ENCODE assay signal across 16 cellular contexts in genomic region chr9:91857831-91858669, GRCh38.
DNase-seq lines count a peak whose midpoint lies in the region; ATAC-seq, FAIRE-seq and TF ChIP-seq lines count a peak whose summit lies in the region.
"Had no signal": no experiment of that assay in that cellular context is flagged by ENCODE, and none has a peak within 500 bp of the region (broad histone marks: within the 10 kb centered on the region; RNA-seq: fewer than 3 reads in every experiment).

No MANE protein-coding gene starts in this region.

- H3K36me3 Mint-ChIP-seq in activated naive CD8-positive, alpha-beta T cell treated with anti-CD3 and anti-CD28 coated beads for 36 hours, result no peaks in the 10 kb centered on the region
- H3K36me3 Mint-ChIP-seq: activated CD4-positive, alpha-beta memory T cell treated with anti-CD3 and anti-CD28 coated beads for 36 hours; memory B cell; stimulated activated naive B cell treated with anti-CD40 and anti-IgM and Interleukin-4, amounts not matched to agents 10 μg/mL and 1 μg/mL and 100 μg/mL, for 72 hours had no signal

- H3K4me2 ChIP-seq in neural cell (ENCODE audit: low read length), result no peak overlapping the region

- H3K27me3 Mint-ChIP-seq in stimulated activated naive CD8-positive, alpha-beta T cell treated with anti-CD3 and anti-CD28 coated beads, Interleukin-15, amount 100 ng/mL, for 72 hours, result peaks cover 6% of the 10 kb centered on the region
- H3K27me3 Mint-ChIP-seq in activated naive CD8-positive, alpha-beta T cell treated with anti-CD3 and anti-CD28 coated beads for 36 hours, result peaks cover 4% of the 10 kb centered on the region

- no peak for TF ChIP-seq CTCF in neural cell (IDR thresholded peaks at IDR 0.05; ENCODE audit: poor library complexity, severe bottlenecking)

- H3K27me3 ChIP-seq in neural cell (ENCODE audit: insufficient read depth, low read depth, low read length), result no peaks in the 10 kb centered on the region
- H3K27me3 ChIP-seq: ovary had no signal

- H3K9me2 ChIP-seq in neural cell (ENCODE audit: insufficient read depth, low read length), result no peaks in the 10 kb centered on the region

- peak; percentile 16 for ATAC-seq in stimulated activated naive CD8-positive, alpha-beta T cell treated with anti-CD3 and anti-CD28 coated beads, Interleukin-15, amount 100 ng/mL, for 72 hours
- no peak for ATAC-seq in stimulated activated naive CD8-positive, alpha-beta T cell treated with anti-CD3 and anti-CD28 coated beads, Interleukin-15, Interleukin-2, amounts not matched to agents 100 U/mL and 50 U/mL, for 24 hours
- peak; percentile 34 for ATAC-seq in esophagus mucosa
- no peak for ATAC-seq in GM21619 (IDR thresholded peaks at IDR 0.05; ENCODE audit: unreplicated experiment)
- no peak for ATAC-seq in HG02970 (IDR thresholded peaks at IDR 0.05; ENCODE audit: low FRiP score, unreplicated experiment)
- ATAC-seq: stimulated activated naive B cell treated with anti-CD40 and anti-IgM and Interleukin-4, amounts not matched to agents 10 μg/mL and 1 μg/mL and 100 μg/mL, for 72 hours had no signal

- H3K27ac ChIP-seq in neural cell (ENCODE audit: low read length), result no peak overlapping the region
- H3K27ac ChIP-seq: ovary had no signal

- peak overlapping the region; percentile 31 for H2AFZ ChIP-seq in neural cell (ENCODE audit: low read depth, low read length)

- no peaks in the 10 kb centered on the region for H3K9me3 ChIP-seq in neural cell (ENCODE audit: low read length)
- H3K9me3 ChIP-seq: ovary had no signal

- no peaks in the 10 kb centered on the region for H3K36me3 ChIP-seq in neural cell (ENCODE audit: insufficient read depth, low read length)
- H3K36me3 ChIP-seq: ovary had no signal

- no peaks in the 10 kb centered on the region for H3F3A ChIP-seq in neural cell (ENCODE audit: insufficient read depth, low read length, poor library complexity, severe bottlenecking)

- TF ChIP-seq POLR2A in GM12891 (IDR thresholded peaks at IDR 0.05; ENCODE audit: low read depth, low read length), result no peak

- no peak for FAIRE-seq in GM12891 (lab: Jason Lieb, UNC)
- FAIRE-seq: G401.6 had no signal

- H4K20me1 ChIP-seq in neural cell (ENCODE audit: insufficient read depth), result no peaks in the 10 kb centered on the region

- no peak overlapping the region for H3K4me3 Mint-ChIP-seq in stimulated activated naive CD8-positive, alpha-beta T cell treated with anti-CD3 and anti-CD28 coated beads, Interleukin-15, amount 100 ng/mL, for 72 hours
- H3K4me3 Mint-ChIP-seq in activated naive CD8-positive, alpha-beta T cell treated with anti-CD3 and anti-CD28 coated beads for 36 hours, result no peak overlapping the region
- H3K4me3 Mint-ChIP-seq: activated CD4-positive, alpha-beta memory T cell treated with anti-CD3 and anti-CD28 coated beads for 36 hours; central memory CD8-positive, alpha-beta T cell; memory B cell; stimulated activated naive B cell treated with anti-CD40 and anti-IgM and Interleukin-4, amounts not matched to agents 10 μg/mL and 1 μg/mL and 100 μg/mL, for 72 hours had no signal

- H3K79me2 ChIP-seq in neural cell (replicated peaks; ENCODE audit: insufficient read depth, low read length), result no peaks in the 10 kb centered on the region

- no peak overlapping the region for H3K4me3 ChIP-seq in neural cell (ENCODE audit: low read length)
- H3K4me3 ChIP-seq: ovary had no signal

- H3K4me1 Mint-ChIP-seq in stimulated activated naive CD8-positive, alpha-beta T cell treated with anti-CD3 and anti-CD28 coated beads, Interleukin-15, amount 100 ng/mL, for 72 hours, result no peaks in the 10 kb centered on the region
- H3K4me1 Mint-ChIP-seq in activated naive CD8-positive, alpha-beta T cell treated with anti-CD3 and anti-CD28 coated beads for 36 hours, result no peaks in the 10 kb centered on the region
- H3K4me1 Mint-ChIP-seq: central memory CD8-positive, alpha-beta T cell; stimulated activated naive B cell treated with anti-CD40 and anti-IgM and Interleukin-4, amounts not matched to agents 10 μg/mL and 1 μg/mL and 100 μg/mL, for 72 hours had no signal

- peak overlapping the region in 1 of 2 donors; percentile 68 for H3K27ac Mint-ChIP-seq in stimulated activated naive CD8-positive, alpha-beta T cell treated with anti-CD3 and anti-CD28 coated beads, Interleukin-15, amount 100 ng/mL, for 72 hours
- no peak overlapping the region for H3K27ac Mint-ChIP-seq in activated naive CD8-positive, alpha-beta T cell treated with anti-CD3 and anti-CD28 coated beads for 36 hours
- H3K27ac Mint-ChIP-seq: activated CD4-positive, alpha-beta memory T cell treated with anti-CD3 and anti-CD28 coated beads for 36 hours; memory B cell; stimulated activated naive B cell treated with anti-CD40 and anti-IgM and Interleukin-4, amounts not matched to agents 10 μg/mL and 1 μg/mL and 100 μg/mL, for 72 hours had no signal

- H3K9ac ChIP-seq in neural cell (ENCODE audit: low read length), result peak overlapping the region; percentile 13

- no peak for TF ChIP-seq EP300 in neural cell (conservative IDR thresholded peaks at IDR 0.05; ENCODE audit: poor library complexity, severe bottlenecking)

- DNase-seq in stimulated activated naive CD8-positive, alpha-beta T cell treated with anti-CD3 and anti-CD28 coated beads, Interleukin-15, amount 100 ng/mL, for 72 hours, result no peak
- DNase-seq in stimulated activated naive CD8-positive, alpha-beta T cell treated with anti-CD3 and anti-CD28 coated beads, Interleukin-15, Interleukin-2, amounts not matched to agents 100 U/mL and 50 U/mL, for 24 hours, result no peak
- DNase-seq in GM12891 (ENCODE audit: insufficient read length, low spot score), result no peak
- DNase-seq in activated naive CD8-positive, alpha-beta T cell treated with anti-CD3 and anti-CD28 coated beads for 36 hours, result no peak
- DNase-seq: activated CD4-positive, alpha-beta memory T cell treated with anti-CD3 and anti-CD28 coated beads for 36 hours; activated T-cell treated with anti-CD3 and anti-CD28 coated beads, Interleukin-2, amount 50 U/mL, for 48 hours; foreskin melanocyte; ovary; stimulated activated naive B cell treated with anti-CD40 and anti-IgM and Interleukin-4, amounts not matched to agents 10 μg/mL and 1 μg/mL and 100 μg/mL, for 72 hours had no signal

- TF ChIP-seq RAD21 in neural cell (conservative IDR thresholded peaks at IDR 0.05), result no peak

- H3K9me3 Mint-ChIP-seq in stimulated activated naive CD8-positive, alpha-beta T cell treated with anti-CD3 and anti-CD28 coated beads, Interleukin-15, amount 100 ng/mL, for 72 hours, result no peaks in the 10 kb centered on the region
- no peaks in the 10 kb centered on the region for H3K9me3 Mint-ChIP-seq in activated naive CD8-positive, alpha-beta T cell treated with anti-CD3 and anti-CD28 coated beads for 36 hours
- H3K9me3 Mint-ChIP-seq: activated CD4-positive, alpha-beta memory T cell treated with anti-CD3 and anti-CD28 coated beads for 36 hours had no signal

TF ChIP-seq in neural cell, 6 proteins besides CTCF, POLR2A, EP300 and RAD21 (continues in another document):
- no peak for TF ChIP-seq REST (IDR thresholded peaks at IDR 0.05; ENCODE audit: borderline replicate concordance)
- no peak for TF ChIP-seq POLR2AphosphoS5 (IDR thresholded peaks at IDR 0.05)

TF ChIP-seq in GM12891, 5 proteins besides CTCF, POLR2A, EP300 and RAD21:
- TF ChIP-seq PAX5 (IDR thresholded peaks at IDR 0.05; ENCODE audit: insufficient read depth, low read length, severe bottlenecking), result no peak
- no peak for TF ChIP-seq POLR2AphosphoS5 (IDR thresholded peaks at IDR 0.05; ENCODE audit: low read depth, low read length)
- TF ChIP-seq POU2F2 (IDR thresholded peaks at IDR 0.05; ENCODE audit: low read depth, low read length), result no peak
- no peak for TF ChIP-seq TAF1 (IDR thresholded peaks at IDR 0.05; ENCODE audit: low read depth, low read length)
- TF ChIP-seq SPI1 (IDR thresholded peaks at IDR 0.05; ENCODE audit: low read depth, low read length), result no peak

Comparison
In these comparisons a context has a peak if more than half of its experiments do, and no peak if none do; other contexts are left out.
1. ATAC-seq: peak in stimulated activated naive CD8-positive, alpha-beta T cell treated with anti-CD3 and anti-CD28 coated beads, Interleukin-15, amount 100 ng/mL, for 72 hours (single experiment) and esophagus mucosa (single experiment); none in stimulated activated naive CD8-positive, alpha-beta T cell treated with anti-CD3 and anti-CD28 coated beads, Interleukin-15, Interleukin-2, amounts not matched to agents 100 U/mL and 50 U/mL, for 24 hours (single experiment), GM21619 (single experiment) and HG02970 (single experiment).